1 cellular context compared by ENCODE assay signal in the genomic region with DNA sequence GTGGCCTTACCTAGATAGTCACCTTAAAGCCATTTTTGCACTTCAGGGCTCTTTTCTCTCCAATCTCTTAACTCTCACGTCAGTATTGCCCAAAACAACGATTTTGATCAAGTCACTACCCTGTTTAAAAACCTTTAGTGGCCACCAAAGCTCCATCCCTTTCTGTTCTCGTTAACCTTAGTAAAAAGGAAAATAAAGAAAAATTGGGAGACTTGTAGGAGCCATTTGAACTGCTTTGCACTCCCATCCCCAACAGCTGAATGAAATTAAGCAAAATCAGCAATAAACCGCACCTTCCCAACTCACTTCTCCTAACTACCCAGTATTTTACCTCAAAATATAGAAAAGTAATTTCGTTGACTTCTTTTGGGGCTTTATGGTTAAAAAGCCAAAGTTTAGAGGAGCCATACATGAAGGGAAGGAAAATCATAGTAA.
TF ChIP-seq lines count a peak whose summit lies in the region.

No MANE protein-coding gene starts in this region.

TF ChIP-seq in K562, 482 proteins besides CTCF, POLR2A, EP300 and RAD21 (continued from another document):
- TF ChIP-seq, protein P1, sequence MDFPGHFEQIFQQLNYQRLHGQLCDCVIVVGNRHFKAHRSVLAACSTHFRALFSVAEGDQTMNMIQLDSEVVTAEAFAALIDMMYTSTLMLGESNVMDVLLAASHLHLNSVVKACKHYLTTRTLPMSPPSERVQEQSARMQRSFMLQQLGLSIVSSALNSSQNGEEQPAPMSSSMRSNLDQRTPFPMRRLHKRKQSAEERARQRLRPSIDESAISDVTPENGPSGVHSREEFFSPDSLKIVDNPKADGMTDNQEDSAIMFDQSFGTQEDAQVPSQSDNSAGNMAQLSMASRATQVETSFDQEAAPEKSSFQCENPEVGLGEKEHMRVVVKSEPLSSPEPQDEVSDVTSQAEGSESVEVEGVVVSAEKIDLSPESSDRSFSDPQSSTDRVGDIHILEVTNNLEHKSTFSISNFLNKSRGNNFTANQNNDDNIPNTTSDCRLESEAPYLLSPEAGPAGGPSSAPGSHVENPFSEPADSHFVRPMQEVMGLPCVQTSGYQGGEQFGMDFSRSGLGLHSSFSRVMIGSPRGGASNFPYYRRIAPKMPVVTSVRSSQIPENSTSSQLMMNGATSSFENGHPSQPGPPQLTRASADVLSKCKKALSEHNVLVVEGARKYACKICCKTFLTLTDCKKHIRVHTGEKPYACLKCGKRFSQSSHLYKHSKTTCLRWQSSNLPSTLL (IDR thresholded peaks at IDR 0.05), result no peak
TF ChIP-seq in K562: peak in this region for 20.
